ENCODE assay signal across 17 cellular contexts in the genomic region with DNA sequence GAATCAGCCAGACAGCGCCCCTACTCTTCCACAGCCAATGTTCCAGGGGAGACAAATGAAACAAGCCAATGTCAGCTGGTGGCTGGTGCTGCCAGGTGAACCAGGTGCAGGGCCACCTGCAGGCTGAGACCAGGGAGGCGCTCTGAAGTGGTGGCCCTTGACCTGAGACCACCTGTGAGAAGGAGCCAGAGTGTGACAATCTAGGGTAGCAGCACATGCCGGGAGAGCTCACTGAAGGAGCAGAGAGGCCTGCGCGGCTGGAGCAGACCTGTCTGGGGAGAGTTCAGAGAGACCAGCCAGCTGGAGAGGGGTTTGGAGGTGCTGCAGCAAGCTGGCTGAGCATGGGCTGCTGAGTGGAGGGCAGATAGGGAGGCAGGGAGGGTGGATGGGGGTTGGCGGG. TPM values are rescaled to one million over a fixed set of nuclear protein-coding genes. Genes with fewer than 3 reads are reported as not detected.
DNase-seq lines count a peak whose midpoint lies in the region; ATAC-seq and TF ChIP-seq lines count a peak whose summit lies in the region.
"Had no signal": no experiment of that assay in that cellular context is flagged by ENCODE, and none has a peak within 500 bp of the region (broad histone marks: within the 10 kb centered on the region; RNA-seq: fewer than 3 reads in every experiment).

No MANE protein-coding gene starts in this region.

- no peaks in the 10 kb centered on the region for H3K27me3 Mint-ChIP-seq in T-helper 17 cell

- H3K27ac ChIP-seq in cardiac muscle cell (peak overlapping the region; percentile 55), layer of hippocampus (ENCODE audit: low read depth, low read length) (peak overlapping the region; percentile 62), thyroid gland (peak overlapping the region in 2 of 3 donors; percentile 17)

- intact Hi-C loops in left ventricle myocardium superior (cut with micrococcal nuclease) (no loop called here), thyroid gland (cut with DNase I) (no loop called here)

- DNase-seq in cardiac muscle cell (ENCODE audit: low read depth in 1 of 2, low spot score in 1 of 2), result no peak
- no peak for DNase-seq in left ventricle myocardium superior
- DNase-seq in T-helper 17 cell, result no peak
- DNase-seq in thyroid gland, result peak; percentile 25 to 53
- DNase-seq in NCI-H2029 treated with DMSO at 0.1 percent for 48 hours (lab: John Stamatoyannopoulos, UW), result no peak
- DNase-seq in occipital lobe (lab: John Stamatoyannopoulos, UW), result no peak
- DNase-seq in hippocampal formation (lab: John Stamatoyannopoulos, UW), result no peak
- DNase-seq: activated CD4-positive, CD25-positive, alpha-beta regulatory T cell treated with anti-CD3 and anti-CD28 coated beads, Interleukin-2, amount 50 U/mL, for 72 hours; activated T-cell treated with anti-CD3 and anti-CD28 coated beads, Interleukin-2, amount 50 U/mL, for 4 hours; DMS153; glutamatergic neuron; IMR-90; NCI-H1092 treated with DMSO at 0.1 percent for 48 hours; stimulated activated CD4-positive, alpha-beta T cell treated with anti-CD3 and anti-CD28 coated beads, Interleukin-2, amount 100 ng/mL, for 24 hours had no signal

- H3K4me1 ChIP-seq in cardiac muscle cell (ENCODE audit: low read depth) (no peaks in the 10 kb centered on the region), thyroid gland (peaks cover 6 to 40% of the 10 kb centered on the region in 2 donors)

- TF ChIP-seq CTCF in cardiac muscle cell (IDR thresholded peaks at IDR 0.05; ENCODE audit: low read depth, low read length) (no peak), thyroid gland (IDR thresholded peaks at IDR 0.05) (no peak)

- H3K36me3 ChIP-seq in cardiac muscle cell, result peaks cover 38% of the 10 kb centered on the region
- peaks cover 28 to 29% of the 10 kb centered on the region in 2 donors for H3K36me3 ChIP-seq in thyroid gland
- H3K36me3 ChIP-seq: ovary had no signal

- no peaks in the 10 kb centered on the region for H3K36me3 Mint-ChIP-seq in T-helper 17 cell (ENCODE audit: low read depth)

- no peak overlapping the region for H3K4me3 Mint-ChIP-seq in T-helper 17 cell
- H3K4me3 Mint-ChIP-seq: activated T-cell treated with anti-CD3 and anti-CD28 coated beads, Interleukin-2, amount 50 U/mL, for 4 hours had no signal

- ATAC-seq in left ventricle myocardium superior (no peak), T-helper 17 cell (no peak)

- H3K27me3 ChIP-seq in cardiac muscle cell (no peaks in the 10 kb centered on the region), layer of hippocampus (ENCODE audit: control insufficient read depth, insufficient read depth, low read length) (no peaks in the 10 kb centered on the region), thyroid gland (no peaks in the 10 kb centered on the region)
- H3K27me3 ChIP-seq: ovary had no signal

- H3K27ac Mint-ChIP-seq in T-helper 17 cell, result peak overlapping the region; percentile 24

- WGBS in thyroid gland, 2 donors, result 58 to 67% methylated on average over 6 of the region's 6 CpGs

- no peak for TF ChIP-seq POLR2A in thyroid gland (IDR thresholded peaks at IDR 0.05)

- no peak overlapping the region for H3K4me3 ChIP-seq in cardiac muscle cell
- no peak overlapping the region for H3K4me3 ChIP-seq in thyroid gland (replicated peaks in 1 of 3)
- H3K4me3 ChIP-seq: ovary had no signal

- H3K9me3 ChIP-seq in cardiac muscle cell (ENCODE audit: low read depth), result no peaks in the 10 kb centered on the region
- H3K9me3 ChIP-seq in T-helper 17 cell (ENCODE audit: control insufficient read depth, low read length, poor library complexity, severe bottlenecking), result no peaks in the 10 kb centered on the region
- H3K9me3 ChIP-seq in thyroid gland, result no peaks in the 10 kb centered on the region
- H3K9me3 ChIP-seq: ovary had no signal

- H3K4me1 Mint-ChIP-seq in T-helper 17 cell, result peaks cover 8% of the 10 kb centered on the region

RNA-seq across cellular contexts. Expression of a gene that starts 0.7 kb away (rescaled TPM):
- total RNA-seq in cardiac muscle cell (0.81 and 2.2 TPM in 2 replicates), left ventricle myocardium superior (69.7 TPM), T-helper 17 cell (1 to 10 TPM; 1.7 to 4.9 TPM), thyroid gland (100 to 1,000 TPM in 1 of 4 donors, 10 to 100 TPM in 3; 31.8 to 100 (median 67.4) TPM), occipital lobe (14.8 TPM)
- polyA plus RNA-seq in cardiac muscle cell, result 0.91 TPM in 1 of 2 replicates, not detected in the other
- total RNA-seq: IMR-90 had no signal
- polyA plus RNA-seq: IMR-90 had no signal

RNA-seq across cellular contexts. Expression of a gene that starts 39.0 kb away (rescaled TPM):
- total RNA-seq in cardiac muscle cell, result 131 and 205 TPM in 2 replicates
- 80.8 and 108 TPM in 2 replicates for polyA plus RNA-seq in cardiac muscle cell
- total RNA-seq in left ventricle myocardium superior, result 48.3 TPM
- 100 to 1,000 TPM; 121 to 146 TPM for total RNA-seq in T-helper 17 cell
- total RNA-seq in thyroid gland, result 10 to 100 TPM; 71.8 to 88.2 (median 86.2) TPM
- total RNA-seq in occipital lobe, result 71.4 TPM

RNA-seq across cellular contexts. Expression of a gene that starts 39.2 kb away (rescaled TPM):
- total RNA-seq in cardiac muscle cell, result 214 and 233 TPM in 2 replicates
- polyA plus RNA-seq in cardiac muscle cell, result 113 and 120 TPM in 2 replicates
- total RNA-seq in left ventricle myocardium superior, result 68.3 TPM
- total RNA-seq in T-helper 17 cell, result 1 to 10 TPM; 2.3 to 2.5 TPM
- 10 to 100 TPM; 40.5 to 55.1 (median 45.0) TPM for total RNA-seq in thyroid gland
- total RNA-seq in occipital lobe, result 33.5 TPM

RNA-seq across cellular contexts. Expression of a gene that starts 40.6 kb away (rescaled TPM):
- 1,875 and 4,623 TPM in 2 replicates for total RNA-seq in cardiac muscle cell
- polyA plus RNA-seq in cardiac muscle cell, result 1,312 and 3,313 TPM in 2 replicates
- total RNA-seq in left ventricle myocardium superior, result 8,945 TPM
- 1 to 10 TPM; 3.7 to 3.8 TPM for total RNA-seq in T-helper 17 cell
- 10 to 100 TPM in 3 of 4 donors, 1 to 10 TPM in 1; 4.0 to 43.5 (median 13.9) TPM for total RNA-seq in thyroid gland
- total RNA-seq in occipital lobe, result not detected
- total RNA-seq: lung microvascular endothelial cell had no signal

RNA-seq across cellular contexts. Expression of a gene that starts 42.0 kb away (rescaled TPM):
- total RNA-seq in cardiac muscle cell, result 1.0 and 23.8 TPM in 2 replicates
- polyA plus RNA-seq in cardiac muscle cell, result 64.7 and 89.3 TPM in 2 replicates
- 58.7 TPM for total RNA-seq in left ventricle myocardium superior
- total RNA-seq in T-helper 17 cell, result 1 to 10 TPM; 4.9 to 8.0 TPM
- 10 to 100 TPM in 2 of 4 donors, 1 to 10 TPM in 2; 4.8 to 34.3 (median 9.4) TPM for total RNA-seq in thyroid gland
- total RNA-seq in occipital lobe, result 4.1 TPM

Comparison
In these comparisons a context has a peak if more than half of its experiments do, and no peak if none do; other contexts are left out.
1. DNase-seq: peak in thyroid gland (2 of 2); none in cardiac muscle cell (0 of 2), left ventricle myocardium superior (single experiment), T-helper 17 cell (0 of 3), NCI-H2029 treated with DMSO at 0.1 percent for 48 hours (single experiment), occipital lobe (single experiment) and hippocampal formation (0 of 2).
2. RNA of a gene that starts 39.2 kb away (total RNA-seq): 214 to 233 TPM in cardiac muscle cell, 68.3 TPM in left ventricle myocardium superior (single experiment), 40.5 to 55.1 TPM in thyroid gland and 33.5 TPM in occipital lobe (single experiment); 2.3 to 2.5 TPM in T-helper 17 cell; every median in the first group is over 10 times any median in the second.
3. Peak in every context shown above with its lines, with median percentiles within 50 percentile points of each other: H3K27ac ChIP-seq.